ENCODE assay signal across 2 cellular contexts in genomic region chrX:154168384-154168783, GRCh38. TPM values are rescaled to one million over a fixed set of nuclear protein-coding genes. Genes with fewer than 3 reads are reported as not detected.
"Had no signal": no experiment of that assay in that cellular context is flagged by ENCODE, and none has a peak within 500 bp of the region (broad histone marks: within the 10 kb centered on the region; RNA-seq: fewer than 3 reads in every experiment).

No MANE protein-coding gene starts in this region.

RNA-seq across cellular contexts. Expression of gene OPN1MW, which starts 14.0 kb away (rescaled TPM):
- total RNA-seq: G401, GM12878 had no signal

RNA-seq across cellular contexts. Expression of gene OPN1LW, which starts 24.3 kb away (rescaled TPM):
- total RNA-seq: G401, GM12878 had no signal

RNA-seq across cellular contexts. Expression of gene OPN1MW2, which starts 51.2 kb away (rescaled TPM):
- total RNA-seq: G401, GM12878 had no signal
